8 cellular contexts compared by ENCODE assay signal in genomic region chr7:157875230-157876179, GRCh38.
DNase-seq lines count a peak whose midpoint lies in the region; ATAC-seq and TF ChIP-seq lines count a peak whose summit lies in the region.

No MANE protein-coding gene starts in this region.

- H3K36me3 ChIP-seq in gastroesophageal sphincter: no peaks in the 10 kb centered on the region

- peaks cover 2 to 3% (median 2%) of the 10 kb centered on the region in 3 donors for H3K27me3 Mint-ChIP-seq in immature natural killer cell (ENCODE audit: low read depth in 3 of 3)

- peak overlapping the region; percentile 18 to 63 (median 37) for H3K4me3 Mint-ChIP-seq in immature natural killer cell

- H3K4me3 ChIP-seq in gastroesophageal sphincter: no peak overlapping the region

- H3K27ac Mint-ChIP-seq in immature natural killer cell: no peak overlapping the region

- peaks cover 47% of the 10 kb centered on the region for H3K27me3 ChIP-seq in gastroesophageal sphincter

- ATAC-seq in GM21515 (IDR thresholded peaks at IDR 0.05; ENCODE audit: unreplicated experiment): no peak
- ATAC-seq in gastroesophageal sphincter: no peak
- no peak for ATAC-seq in GM18505 (IDR thresholded peaks at IDR 0.05; ENCODE audit: unreplicated experiment)

- TF ChIP-seq POLR2A in gastroesophageal sphincter (IDR thresholded peaks at IDR 0.05) (no peak), GM18505 (IDR thresholded peaks at IDR 0.05; ENCODE audit: borderline replicate concordance, extremely low read depth, insufficient read depth, insufficient read length) (no peak)

- peaks cover 9 to 10% of the 10 kb centered on the region in 2 donors for H3K4me1 Mint-ChIP-seq in immature natural killer cell

- peak; percentile 38 for DNase-seq in Daoy (ENCODE audit: low read depth)
- DNase-seq in NCI-H460 (ENCODE audit: extremely low read depth, low read depth): peak; percentile 16
- DNase-seq in activated T-cell treated with anti-CD3 and anti-CD28 coated beads for 24 hours (ENCODE audit: low read depth): peak; percentile 46
- DNase-seq in immature natural killer cell: peak; percentile 5 to 17 (median 9)
- peak; percentile 12 for DNase-seq in stimulated activated CD8-positive, alpha-beta memory T cell treated with anti-CD3 and anti-CD28 coated beads, Interleukin-4, amount 100 ng/mL, for 24 hours (ENCODE audit: low read depth)

- no peaks in the 10 kb centered on the region for H3K36me3 Mint-ChIP-seq in immature natural killer cell

- H3K4me1 ChIP-seq in gastroesophageal sphincter: no peaks in the 10 kb centered on the region

- peak in 2 of 4 experiments; percentile 37 to 56 for TF ChIP-seq CTCF in gastroesophageal sphincter (IDR thresholded peaks at IDR 0.05)

- WGBS in gastroesophageal sphincter (ENCODE audit: low coverage in 1 of 2), 2 donors: 25 to 50% methylated on average over 2 to 3 of the region's 30 CpGs

- H3K27ac ChIP-seq in gastroesophageal sphincter: no peak overlapping the region

- no peak for TF ChIP-seq EP300 in gastroesophageal sphincter (IDR thresholded peaks at IDR 0.05)

- no peaks in the 10 kb centered on the region for H3K9me3 Mint-ChIP-seq in immature natural killer cell

- no peaks in the 10 kb centered on the region for H3K9me3 ChIP-seq in gastroesophageal sphincter
